27 cellular contexts compared by ENCODE assay signal in genomic region chrX:34849371-34849770, GRCh38.
A peak's percentile ranks its signal among the peaks of the same experiment; 100 is the strongest.
DNase-seq lines count a peak whose midpoint lies in the region; ATAC-seq and TF ChIP-seq lines count a peak whose summit lies in the region.
"Had no signal": no experiment of that assay in that cellular context is flagged by ENCODE, and none has a peak within 500 bp of the region (broad histone marks: within the 10 kb centered on the region; RNA-seq: fewer than 3 reads in every experiment).

No MANE protein-coding gene starts in this region.

- no peaks in the 10 kb centered on the region for H3K9me3 ChIP-seq in adipocyte (ENCODE audit: control insufficient read depth, low read length)
- no peaks in the 10 kb centered on the region for H3K9me3 ChIP-seq in fibroblast of lung (ENCODE audit: control insufficient read depth, insufficient read depth, low read depth, low read length)
- H3K9me3 ChIP-seq in esophagus muscularis mucosa = no peaks in the 10 kb centered on the region
- H3K9me3 ChIP-seq: gastrocnemius medialis, neutrophil, SK-N-SH, tibial artery had no signal

- H3K27ac ChIP-seq in fibroblast of lung (ENCODE audit: insufficient read depth, low read length) (no peak overlapping the region), esophagus muscularis mucosa (replicated peaks in 1 of 4) (no peak overlapping the region)
- H3K27ac ChIP-seq: ascending aorta; BLaER1 treated with 17β-estradiol and CSF1 and Interleukin-3, amounts not matched to agents 10 nM and 100 nM; gastrocnemius medialis; neutrophil; tibial artery had no signal

- no peaks in the 10 kb centered on the region for H3K79me2 ChIP-seq in fibroblast of lung (ENCODE audit: control insufficient read depth, insufficient read depth, low read length)

- H3K4me3 ChIP-seq in adipocyte (ENCODE audit: low read length) (peak overlapping the region; percentile 17), fibroblast of lung (replicated peaks in 1 of 4; ENCODE audit: control extremely low read depth in 1 of 4, insufficient read depth in 1 of 4, low read depth in 3 of 4, low read length in 4 of 4) (no peak overlapping the region), esophagus muscularis mucosa (no peak overlapping the region)
- H3K4me3 ChIP-seq: ascending aorta; BLaER1 treated with 17β-estradiol and CSF1 and Interleukin-3, amounts not matched to agents 10 nM and 100 nM; gastrocnemius medialis; lung; tibial artery had no signal

- H3K27me3 ChIP-seq in adipocyte (replicated peaks; ENCODE audit: control insufficient read depth, insufficient read depth, low read length) = no peaks in the 10 kb centered on the region
- H3K27me3 ChIP-seq in fibroblast of lung (ENCODE audit: control insufficient read depth, insufficient read depth, low read length) = no peaks in the 10 kb centered on the region
- H3K27me3 ChIP-seq in esophagus muscularis mucosa = no peaks in the 10 kb centered on the region
- H3K27me3 ChIP-seq: ascending aorta, gastrocnemius medialis, neutrophil, tibial artery had no signal

- no peak overlapping the region for H3K4me2 ChIP-seq in fibroblast of lung (ENCODE audit: extremely low read depth, insufficient read depth, low read length)
- H3K4me2 ChIP-seq: BLaER1 treated with 17β-estradiol and CSF1 and Interleukin-3, amounts not matched to agents 10 nM and 100 nM; SK-N-SH had no signal

- H3K4me1 ChIP-seq in adipocyte (ENCODE audit: control insufficient read depth, insufficient read depth, low read length) = peaks cover 18% of the 10 kb centered on the region
- peaks cover 5% of the 10 kb centered on the region for H3K4me1 ChIP-seq in fibroblast of lung (ENCODE audit: control insufficient read depth, extremely low read depth, insufficient read depth, low read length)
- no peaks in the 10 kb centered on the region for H3K4me1 ChIP-seq in esophagus muscularis mucosa
- H3K4me1 ChIP-seq: ascending aorta; BLaER1 treated with 17β-estradiol and CSF1 and Interleukin-3, amounts not matched to agents 10 nM and 100 nM; gastrocnemius medialis; tibial artery had no signal

- 19% methylated on average over 1 of the region's 1 CpG for WGBS in esophagus muscularis mucosa

- TF ChIP-seq CTCF in fibroblast of lung (conservative IDR thresholded peaks at IDR 0.05 in 1 of 2, IDR thresholded peaks at IDR 0.05 in 1 of 2; ENCODE audit: low read depth in 1 of 2, low read length in 2 of 2) (no peak), esophagus muscularis mucosa (IDR thresholded peaks at IDR 0.05) (no peak)

- no peak for ATAC-seq in HG02588 (IDR thresholded peaks at IDR 0.05; ENCODE audit: unreplicated experiment)
- ATAC-seq in esophagus mucosa = no peak
- ATAC-seq: activated CD8-positive, alpha-beta T cell treated with anti-CD3 and anti-CD28 coated beads, Interleukin-2, amount 10 ng/mL, durations not matched to agents 7 days and 5 days; gastrocnemius medialis; Panc1; stimulated activated naive CD8-positive, alpha-beta T cell treated with anti-CD3 and anti-CD28 coated beads, Interleukin-15, Interleukin-2, amounts not matched to agents 100 U/mL and 50 U/mL, for 24 hours had no signal

- no peak overlapping the region for H2AFZ ChIP-seq in fibroblast of lung (ENCODE audit: low read length)

- H3K9ac ChIP-seq in adipocyte (ENCODE audit: low read length) = no peak overlapping the region
- no peak overlapping the region for H3K9ac ChIP-seq in fibroblast of lung (ENCODE audit: insufficient read depth, low read length)
- H3K9ac ChIP-seq: BLaER1 treated with 17β-estradiol and CSF1 and Interleukin-3, amounts not matched to agents 10 nM and 100 nM; SK-N-SH had no signal

- intact Hi-C loops in esophagus muscularis mucosa (cut with DNase I) = no loop called here

- H4K20me1 ChIP-seq in fibroblast of lung (ENCODE audit: control insufficient read depth, extremely low read depth, insufficient read depth, low read length) = no peaks in the 10 kb centered on the region
- H4K20me1 ChIP-seq: BLaER1 treated with 17β-estradiol and CSF1 and Interleukin-3, amounts not matched to agents 10 nM and 100 nM had no signal

- H3K36me3 ChIP-seq in adipocyte (ENCODE audit: control insufficient read depth, insufficient read depth, low read length, severe bottlenecking) (no peaks in the 10 kb centered on the region), fibroblast of lung (ENCODE audit: control insufficient read depth, insufficient read depth, low read length) (no peaks in the 10 kb centered on the region), esophagus muscularis mucosa (no peaks in the 10 kb centered on the region)
- H3K36me3 ChIP-seq: ascending aorta; BLaER1 treated with 17β-estradiol and CSF1 and Interleukin-3, amounts not matched to agents 10 nM and 100 nM; gastrocnemius medialis; neutrophil; tibial artery had no signal

- TF ChIP-seq EP300 in esophagus muscularis mucosa (IDR thresholded peaks at IDR 0.05) = no peak

- DNase-seq in ELR (ENCODE audit: low read depth) = peak; percentile 57
- peak; percentile 56 for DNase-seq in adipocyte (ENCODE audit: low read depth)
- DNase-seq in fibroblast of lung (ENCODE audit: low read depth in 2 of 2) = peak; percentile 61 to 67
- peak; percentile 13 for DNase-seq in superior temporal gyrus (ENCODE audit: extremely low spot score)
- no peak for DNase-seq in esophagus muscularis mucosa (ENCODE audit: extremely low spot score)
- DNase-seq: activated CD4-positive, CD25-positive, alpha-beta regulatory T cell; activated CD8-positive, alpha-beta T cell treated with anti-CD3 and anti-CD28 coated beads, Interleukin-2, amount 10 ng/mL, durations not matched to agents 7 days and 5 days; activated naive CD4-positive, alpha-beta T cell treated with anti-CD3 and anti-CD28 coated beads for 36 hours; activated T-cell treated with anti-CD3 and anti-CD28 coated beads, Interleukin-2, amount 50 U/mL, for 24 hours; Calu3; endodermal cell; gastrocnemius medialis; KG1; NCI-H1048; NCI-H2029; NCI-H226; SK-N-SH; stimulated activated CD4-positive, alpha-beta T cell treated with anti-CD3 and anti-CD28 coated beads, Interleukin-4, amount 100 ng/mL, for 1 hour; stimulated activated naive CD8-positive, alpha-beta T cell treated with anti-CD3 and anti-CD28 coated beads, Interleukin-15, Interleukin-2, amounts not matched to agents 100 U/mL and 50 U/mL, for 24 hours; tibial artery had no signal

- TF ChIP-seq POLR2A in esophagus muscularis mucosa (IDR thresholded peaks at IDR 0.05; ENCODE audit: low read depth) = no peak
